ENCODE assay signal across 23 cellular contexts in the genomic region with DNA sequence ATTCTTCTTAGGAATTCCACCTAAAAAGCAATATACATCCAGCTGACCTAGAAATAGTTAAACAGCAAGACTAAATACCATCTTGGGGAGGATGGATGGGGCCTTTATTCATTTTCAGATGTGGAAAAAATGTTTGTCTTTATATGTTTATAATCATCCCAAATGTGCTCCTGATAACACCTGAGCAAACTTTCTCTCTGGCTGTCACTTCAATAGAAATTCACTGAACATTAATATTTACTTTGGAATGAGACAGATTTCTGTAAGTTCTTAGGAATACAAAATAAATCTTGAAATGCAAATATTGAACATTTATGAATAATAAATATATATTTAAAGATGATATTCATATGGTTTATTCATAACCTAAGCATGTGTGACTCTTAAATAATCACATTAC.
"Had no signal": no experiment of that assay in that cellular context is flagged by ENCODE, and none has a peak within 500 bp of the region (broad histone marks: within the 10 kb centered on the region; RNA-seq: fewer than 3 reads in every experiment).

No MANE protein-coding gene starts in this region.

- H3K36me3 ChIP-seq: left lung, lower lobe of right lung, pancreas, prostate gland, suprapubic skin, thoracic aorta, tibial artery, upper lobe of right lung had no signal

- ATAC-seq: left colon; lower lobe of right lung; naive thymus-derived CD8-positive, alpha-beta T cell; right cardiac atrium; stimulated activated naive B cell treated with anti-CD40 and anti-IgM and Interleukin-4, amounts not matched to agents 10 μg/mL and 1 μg/mL and 100 μg/mL, for 72 hours; upper lobe of right lung had no signal

- H3K4me1 ChIP-seq: left lung, lower lobe of right lung, prostate gland, suprapubic skin, tibial artery, upper lobe of right lung had no signal

- FAIRE-seq: urothelium cell line had no signal

- H3K27ac ChIP-seq: left lung, lower lobe of right lung, pancreas, prostate gland, skin epidermis, suprapubic skin, thoracic aorta, tibial artery, upper lobe of right lung had no signal

- DNase-seq: kidney; left colon; left lung; lower lobe of right lung; mammary epithelial cell; naive thymus-derived CD8-positive, alpha-beta T cell; nucleus accumbens; pancreas; posterior cingulate gyrus; retina; right cardiac atrium; stimulated activated CD4-positive, alpha-beta T cell treated with anti-CD3 and anti-CD28 coated beads, Interleukin-12 subunit alpha, Interleukin-12 subunit beta, amount 100 ng/mL, for 4 hours; stimulated activated CD4-positive, alpha-beta T cell treated with anti-CD3 and anti-CD28 coated beads, Interleukin-15, amount 100 ng/mL, for 24 hours; stimulated activated CD4-positive, alpha-beta T cell treated with anti-CD3 and anti-CD28 coated beads, Interleukin-2, amount 100 ng/mL, for 24 hours; stimulated activated CD4-positive, alpha-beta T cell treated with anti-CD3 and anti-CD28 coated beads, Interleukin-4, amount 100 ng/mL, for 1 hour; stimulated activated naive B cell treated with anti-CD40 and anti-IgM and Interleukin-4, amounts not matched to agents 10 μg/mL and 1 μg/mL and 100 μg/mL, for 72 hours; tibial artery; upper lobe of right lung had no signal

- H3K27me3 ChIP-seq: left lung, pancreas, suprapubic skin, tibial artery, upper lobe of right lung had no signal

- H3K4me3 ChIP-seq: left lung, lower lobe of right lung, pancreas, prostate gland, skin epidermis, suprapubic skin, thoracic aorta, tibial artery, upper lobe of right lung had no signal

- H3K9me3 ChIP-seq: left lung, lower lobe of right lung, pancreas, prostate gland, suprapubic skin, thoracic aorta, tibial artery, upper lobe of right lung had no signal
